ENCODE assay signal across 2 cellular contexts in the genomic region with DNA sequence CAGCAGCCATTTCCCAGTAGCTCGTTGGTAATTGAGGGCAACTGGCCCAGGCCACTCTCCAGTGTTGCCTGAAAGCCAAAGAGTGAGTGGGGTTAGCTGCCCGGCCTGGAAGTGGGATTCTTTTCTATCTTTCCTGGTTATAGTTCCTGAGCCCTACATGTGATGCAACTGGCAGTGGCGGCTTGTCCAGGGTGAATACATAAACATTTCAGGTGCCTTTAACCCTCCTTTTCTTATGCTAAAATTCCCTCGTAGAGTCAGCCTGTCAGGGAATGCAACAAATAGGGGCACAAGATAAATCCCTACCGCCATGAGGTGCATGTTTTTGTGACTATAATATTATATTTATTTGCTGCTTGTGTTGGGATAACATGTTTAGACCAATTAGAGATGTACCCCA.
TF ChIP-seq lines count a peak whose summit lies in the region.

No MANE protein-coding gene starts in this region.

TF ChIP-seq in WTC11, 78 proteins besides CTCF, POLR2A, EP300 and RAD21:
- TF ChIP-seq ZNF671 (CRISPR knock-in tag; IDR thresholded peaks at IDR 0.05) (no peak), ZNF416 (CRISPR knock-in tag; IDR thresholded peaks at IDR 0.05) (no peak), ATF1 (CRISPR knock-in tag; IDR thresholded peaks at IDR 0.05) (no peak), NFATC4 (CRISPR knock-in tag; IDR thresholded peaks at IDR 0.05) (no peak), ZNF121 (CRISPR knock-in tag; IDR thresholded peaks at IDR 0.05) (no peak), GABPB1 (CRISPR knock-in tag; IDR thresholded peaks at IDR 0.05) (no peak), HMGA2 (CRISPR knock-in tag; IDR thresholded peaks at IDR 0.05) (no peak), FOXK1 (CRISPR knock-in tag; IDR thresholded peaks at IDR 0.05) (no peak)
- TF ChIP-seq, protein P1, sequence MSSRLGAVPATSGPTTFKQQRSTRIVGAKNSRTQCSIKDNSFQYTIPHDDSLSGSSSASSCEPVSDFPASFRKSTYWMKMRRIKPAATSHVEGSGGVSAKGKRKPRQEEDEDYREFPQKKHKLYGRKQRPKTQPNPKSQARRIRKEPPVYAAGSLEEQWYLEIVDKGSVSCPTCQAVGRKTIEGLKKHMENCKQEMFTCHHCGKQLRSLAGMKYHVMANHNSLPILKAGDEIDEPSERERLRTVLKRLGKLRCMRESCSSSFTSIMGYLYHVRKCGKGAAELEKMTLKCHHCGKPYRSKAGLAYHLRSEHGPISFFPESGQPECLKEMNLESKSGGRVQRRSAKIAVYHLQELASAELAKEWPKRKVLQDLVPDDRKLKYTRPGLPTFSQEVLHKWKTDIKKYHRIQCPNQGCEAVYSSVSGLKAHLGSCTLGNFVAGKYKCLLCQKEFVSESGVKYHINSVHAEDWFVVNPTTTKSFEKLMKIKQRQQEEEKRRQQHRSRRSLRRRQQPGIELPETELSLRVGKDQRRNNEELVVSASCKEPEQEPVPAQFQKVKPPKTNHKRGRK (CRISPR knock-in tag; IDR thresholded peaks at IDR 0.05; ENCODE audit: borderline replicate concordance), result no peak

TF ChIP-seq in H1, 55 proteins besides CTCF, POLR2A, EP300 and RAD21:
- TF ChIP-seq CEBPB (IDR thresholded peaks at IDR 0.05; ENCODE audit: low read depth, low read length) (peak; percentile 72), EGR1 (IDR thresholded peaks at IDR 0.05; ENCODE audit: borderline replicate concordance, low read depth, low read length) (no peak), RNF2 (IDR thresholded peaks at IDR 0.05; ENCODE audit: borderline replicate concordance, low read depth, low read length, missing control alignments, poor library complexity, severe bottlenecking) (no peak), YY1 (IDR thresholded peaks at IDR 0.05; ENCODE audit: low read depth, low read length) (no peak), ATF3 (IDR thresholded peaks at IDR 0.05; ENCODE audit: insufficient read depth, low read depth, low read length) (no peak), CHD1 (IDR thresholded peaks at IDR 0.05; ENCODE audit: low read depth, low read length) (no peak), SRF (IDR thresholded peaks at IDR 0.05; ENCODE audit: low read depth, low read length) (no peak)
